Comparison of ENCODE assay signal across 23 cellular contexts in the genomic region with DNA sequence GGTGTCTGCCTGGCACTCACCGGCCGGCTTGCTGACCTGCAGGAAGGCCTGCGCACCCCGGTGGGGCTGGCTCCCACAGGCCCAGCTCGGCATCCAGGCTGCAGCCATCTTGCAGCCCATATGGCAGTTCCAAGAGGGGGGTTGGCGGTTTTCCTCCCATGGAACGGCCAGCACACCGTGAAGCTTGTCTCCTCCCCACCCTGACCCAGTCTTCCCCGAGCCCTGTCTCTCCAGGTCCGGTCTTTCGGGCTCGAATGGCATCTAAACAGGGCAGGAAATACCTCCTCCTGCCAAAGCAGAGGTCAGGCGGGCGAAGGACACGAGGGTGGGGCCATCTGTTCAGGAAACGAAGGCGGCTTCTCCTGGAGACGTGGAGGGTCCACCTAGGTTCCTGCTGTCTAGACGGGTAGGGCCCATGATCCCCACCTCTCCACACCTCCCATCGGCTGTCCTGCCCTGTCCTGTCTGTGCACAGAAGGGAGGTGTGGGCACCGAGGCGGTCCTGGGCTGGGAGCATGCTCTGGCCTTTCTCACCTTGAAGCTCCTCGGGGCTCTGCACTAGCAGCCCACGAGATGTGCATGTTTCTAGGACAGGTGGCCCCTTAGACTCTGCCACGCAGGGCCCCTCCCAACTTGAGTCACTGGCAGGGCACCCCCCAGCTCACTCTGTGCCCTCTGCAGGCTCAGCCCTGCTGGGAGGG.
DNase-seq lines count a peak whose midpoint lies in the region; ATAC-seq and TF ChIP-seq lines count a peak whose summit lies in the region.
"Had no signal": no experiment of that assay in that cellular context is flagged by ENCODE, and none has a peak within 500 bp of the region (broad histone marks: within the 10 kb centered on the region; RNA-seq: fewer than 3 reads in every experiment).

No MANE protein-coding gene starts in this region.

- no peak for DNase-seq in activated T-cell treated with anti-CD3 and anti-CD28 coated beads, Interleukin-2, amount 50 U/mL, for 24 hours
- DNase-seq in activated T-cell treated with anti-CD3 and anti-CD28 coated beads, Interleukin-2, amount 50 U/mL, for 48 hours = no peak
- DNase-seq in H9 (peak; percentile 31), coronary artery (ENCODE audit: low spot score) (peak; percentile 66), MM.1S (no peak), CD14-positive monocyte (ENCODE audit: low spot score) (no peak)
- DNase-seq: activated CD4-positive, alpha-beta T cell treated with anti-CD3 and anti-CD28 coated beads for 1 hour; activated effector memory CD4-positive, alpha-beta T cell treated with anti-CD3 and anti-CD28 coated beads, Interleukin-2, amount 50 U/mL, for 16 hours; BE2C; brain microvascular endothelial cell; Calu3; colonic mucosa; HCEC 1CT; kidney; NCI-H146; NCI-H510A; T-cell had no signal

- H3K9me2 ChIP-seq in MM.1S (replicated peaks; ENCODE audit: insufficient read depth, low read length) = no peaks in the 10 kb centered on the region

- H3K56ac ChIP-seq in H9 (ENCODE audit: insufficient read length, low read depth, low read length) = no peak overlapping the region

- H3K9ac ChIP-seq in H9 (ENCODE audit: extremely low read depth, insufficient read length, low read length) (no peak overlapping the region), MM.1S (ENCODE audit: low read length) (no peak overlapping the region)

- H3T11ph ChIP-seq in H9 (ENCODE audit: low read length) = no peak overlapping the region

- H3K27me3 ChIP-seq in H9 (ENCODE audit: insufficient read depth, low read length) (no peaks in the 10 kb centered on the region), MM.1S (replicated peaks; ENCODE audit: insufficient read depth, low read length) (no peaks in the 10 kb centered on the region)
- H3K27me3 ChIP-seq: adrenal gland, BE2C, brain microvascular endothelial cell, colonic mucosa, tibial nerve had no signal

- H3K23ac ChIP-seq in H9 (ENCODE audit: insufficient read length, low read depth, low read length) = no peak overlapping the region

- H2AFZ ChIP-seq in H9 (ENCODE audit: low read length) (no peak overlapping the region), MM.1S (ENCODE audit: low read length) (no peak overlapping the region)

- H3K27me3 Mint-ChIP-seq in activated T-cell treated with anti-CD3 and anti-CD28 coated beads, Interleukin-2, amount 50 U/mL, for 24 hours = no peaks in the 10 kb centered on the region
- peaks cover 5% of the 10 kb centered on the region for H3K27me3 Mint-ChIP-seq in H9 (ENCODE audit: low read depth)
- no peaks in the 10 kb centered on the region for H3K27me3 Mint-ChIP-seq in stimulated activated memory B cell treated with anti-CD40 and anti-IgM and Interleukin-4, amounts not matched to agents 10 μg/mL and 1 μg/mL and 100 μg/mL, for 72 hours
- H3K27me3 Mint-ChIP-seq in CD14-positive monocyte (ENCODE audit: low read depth in 3 of 3) = peaks cover 5 to 12% (median 6%) of the 10 kb centered on the region in 3 donors
- H3K27me3 Mint-ChIP-seq: stimulated activated naive CD8-positive, alpha-beta T cell treated with anti-CD3 and anti-CD28 coated beads, Interleukin-15, Interleukin-2, amounts not matched to agents 100 ng/mL and 50 ng/mL, for 24 hours; T-cell had no signal

- H2BK5ac ChIP-seq in H9 (ENCODE audit: insufficient read length, low read length) = no peak overlapping the region

- H4K5ac ChIP-seq in H9 (ENCODE audit: insufficient read length, low read depth, low read length) = no peak overlapping the region

- TF ChIP-seq CTCF in H9 (conservative IDR thresholded peaks at IDR 0.05) (no peak), coronary artery (IDR thresholded peaks at IDR 0.05) (no peak), MM.1S (IDR thresholded peaks at IDR 0.05; ENCODE audit: low read length) (no peak), CD14-positive monocyte (IDR thresholded peaks at IDR 0.05) (no peak)

- peak; percentile 3 for ATAC-seq in stimulated activated memory B cell treated with anti-CD40 and anti-IgM and Interleukin-4, amounts not matched to agents 10 μg/mL and 1 μg/mL and 100 μg/mL, for 72 hours
- no peak for ATAC-seq in HG03432 (IDR thresholded peaks at IDR 0.05; ENCODE audit: unreplicated experiment)

- H3K27ac ChIP-seq in H9 (ENCODE audit: insufficient read length, low read depth, low read length) = no peak overlapping the region
- no peak overlapping the region for H3K27ac ChIP-seq in coronary artery
- H3K27ac ChIP-seq in MM.1S (ENCODE audit: low read length) = no peak overlapping the region
- H3K27ac ChIP-seq: adrenal gland, brain microvascular endothelial cell, colonic mucosa, tibial nerve had no signal

- no peak overlapping the region for H3K4me2 ChIP-seq in H9 (ENCODE audit: insufficient read depth, insufficient read length, low read length)
- H3K4me2 ChIP-seq in MM.1S (ENCODE audit: low read depth, low read length) = no peak overlapping the region
- H3K4me2 ChIP-seq: smooth muscle cell had no signal

- H3K14ac ChIP-seq in H9 (ENCODE audit: insufficient read depth, low read length) = no peak overlapping the region; the same call in 1 of the 2 replicates

- H3K79me2 ChIP-seq in H9 (ENCODE audit: insufficient read depth, low read length) = no peaks in the 10 kb centered on the region
- H3K79me2 ChIP-seq in MM.1S (ENCODE audit: low read length) = peaks cover 5% of the 10 kb centered on the region; the same call in 1 of the 2 replicates

- peaks cover 6% of the 10 kb centered on the region for H3K4me1 Mint-ChIP-seq in activated T-cell treated with anti-CD3 and anti-CD28 coated beads, Interleukin-2, amount 50 U/mL, for 24 hours (ENCODE audit: low read depth)
- H3K4me1 Mint-ChIP-seq in H9 (peaks cover 2 to 8% of the 10 kb centered on the region in 2 experiments; a peak in 2 of 4 replicates), CD14-positive monocyte (peaks cover 13% of the 10 kb centered on the region)
- peaks cover 18% of the 10 kb centered on the region for H3K4me1 Mint-ChIP-seq in stimulated activated memory B cell treated with anti-CD40 and anti-IgM and Interleukin-4, amounts not matched to agents 10 μg/mL and 1 μg/mL and 100 μg/mL, for 72 hours

- H4K91ac ChIP-seq in H9 (ENCODE audit: insufficient read length, low read depth, low read length) = no peak overlapping the region

- H3F3A ChIP-seq in MM.1S (ENCODE audit: insufficient read depth, low read length) = no peaks in the 10 kb centered on the region

- H3K18ac ChIP-seq in H9 (ENCODE audit: insufficient read length, low read depth, low read length) = no peak overlapping the region

- no peak overlapping the region for H2AK5ac ChIP-seq in H9 (ENCODE audit: insufficient read length, low read length)

- H3K4me3 ChIP-seq in coronary artery (no peak overlapping the region), MM.1S (ENCODE audit: low read length) (no peak overlapping the region)
- H3K4me3 ChIP-seq: adrenal gland, colonic mucosa, smooth muscle cell, tibial nerve had no signal

- H3K4me3 Mint-ChIP-seq in activated T-cell treated with anti-CD3 and anti-CD28 coated beads, Interleukin-2, amount 50 U/mL, for 24 hours = no peak overlapping the region
- H3K4me3 Mint-ChIP-seq in H9 (no peak overlapping the region), CD14-positive monocyte (no peak overlapping the region)
- H3K4me3 Mint-ChIP-seq in stimulated activated memory B cell treated with anti-CD40 and anti-IgM and Interleukin-4, amounts not matched to agents 10 μg/mL and 1 μg/mL and 100 μg/mL, for 72 hours = no peak overlapping the region
- H3K4me3 Mint-ChIP-seq: stimulated activated naive CD8-positive, alpha-beta T cell treated with anti-CD3 and anti-CD28 coated beads, Interleukin-15, Interleukin-2, amounts not matched to agents 100 ng/mL and 50 ng/mL, for 24 hours; T-cell had no signal

- intact Hi-C loops in CD14-positive monocyte (cut with micrococcal nuclease) = no loop called here

- no peaks in the 10 kb centered on the region for H4K20me1 ChIP-seq in H9 (ENCODE audit: control insufficient read depth, insufficient read depth, insufficient read length)
- H4K20me1 ChIP-seq in MM.1S (ENCODE audit: insufficient read depth, low read length) = no peaks in the 10 kb centered on the region

- no peak overlapping the region for H2BK15ac ChIP-seq in H9 (ENCODE audit: low read depth, low read length)

- no peaks in the 10 kb centered on the region for H3K23me2 ChIP-seq in H9 (ENCODE audit: insufficient read length, low read depth, low read length, poor library complexity, severe bottlenecking)

- H3K4ac ChIP-seq in H9 (ENCODE audit: low read depth, low read length) = no peak overlapping the region

- no peak overlapping the region for H2BK120ac ChIP-seq in H9 (ENCODE audit: low read depth, low read length, poor library complexity, severe bottlenecking)

- no CpG with 5 or more reads among the region's 25 CpGs for WGBS in H9 (ENCODE audit: extremely low coverage, insufficient read length, low lambda C conversion rate)

- H3K4me1 ChIP-seq in H9 (ENCODE audit: insufficient read depth, low read length) = no peaks in the 10 kb centered on the region
- H3K4me1 ChIP-seq in MM.1S (ENCODE audit: low read length) = no peaks in the 10 kb centered on the region
- H3K4me1 ChIP-seq: BE2C, colonic mucosa had no signal

- H3K9me3 Mint-ChIP-seq in activated T-cell treated with anti-CD3 and anti-CD28 coated beads, Interleukin-2, amount 50 U/mL, for 24 hours = peaks cover 12% of the 10 kb centered on the region
- H3K9me3 Mint-ChIP-seq in H9 (peaks cover 14 to 15% of the 10 kb centered on the region in 2 experiments), CD14-positive monocyte (peaks cover 6 to 23% (median 14%) of the 10 kb centered on the region in 7 donors)
- peaks cover 15% of the 10 kb centered on the region for H3K9me3 Mint-ChIP-seq in stimulated activated memory B cell treated with anti-CD40 and anti-IgM and Interleukin-4, amounts not matched to agents 10 μg/mL and 1 μg/mL and 100 μg/mL, for 72 hours
- H3K9me3 Mint-ChIP-seq: stimulated activated naive CD8-positive, alpha-beta T cell treated with anti-CD3 and anti-CD28 coated beads, Interleukin-15, Interleukin-2, amounts not matched to agents 100 ng/mL and 50 ng/mL, for 24 hours had no signal

- H2BK20ac ChIP-seq in H9 (ENCODE audit: low read depth, low read length, poor library complexity, severe bottlenecking) = no peak overlapping the region

- H3K79me1 ChIP-seq in H9 (ENCODE audit: insufficient read depth, low read depth, low read length, poor library complexity, severe bottlenecking) = no peaks in the 10 kb centered on the region

- peaks cover 8% of the 10 kb centered on the region for H3K36me3 ChIP-seq in MM.1S (replicated peaks; ENCODE audit: insufficient read depth, low read length)

- no peak overlapping the region for H2BK12ac ChIP-seq in H9 (ENCODE audit: insufficient read length, low read depth, low read length)

- no peak overlapping the region for H4K8ac ChIP-seq in H9 (replicated peaks; ENCODE audit: insufficient read length, low read depth, low read length)

- H3K9me3 ChIP-seq in H9 (ENCODE audit: control insufficient read depth, low read depth, low read length) = no peaks in the 10 kb centered on the region
- no peaks in the 10 kb centered on the region for H3K9me3 ChIP-seq in MM.1S (replicated peaks; ENCODE audit: insufficient read depth, low read length)
- H3K9me3 ChIP-seq: adrenal gland, BE2C, colonic mucosa had no signal

- H3K36me3 Mint-ChIP-seq in activated T-cell treated with anti-CD3 and anti-CD28 coated beads, Interleukin-2, amount 50 U/mL, for 24 hours (ENCODE audit: low read depth) = peaks cover 34% of the 10 kb centered on the region
- peaks cover 20 to 35% (median 33%) of the 10 kb centered on the region in 3 experiments for H3K36me3 Mint-ChIP-seq in H9 (ENCODE audit: insufficient read depth in 1 of 3, low read depth in 3 of 3)
- H3K36me3 Mint-ChIP-seq in stimulated activated memory B cell treated with anti-CD40 and anti-IgM and Interleukin-4, amounts not matched to agents 10 μg/mL and 1 μg/mL and 100 μg/mL, for 72 hours = peaks cover 41% of the 10 kb centered on the region
- peaks cover 21 to 30% of the 10 kb centered on the region in 2 donors for H3K36me3 Mint-ChIP-seq in CD14-positive monocyte

- peak overlapping the region; percentile 52 for H3K27ac Mint-ChIP-seq in activated T-cell treated with anti-CD3 and anti-CD28 coated beads, Interleukin-2, amount 50 U/mL, for 24 hours
- H3K27ac Mint-ChIP-seq in H9 (no peak overlapping the region), CD14-positive monocyte (no peak overlapping the region)
- no peak overlapping the region for H3K27ac Mint-ChIP-seq in stimulated activated memory B cell treated with anti-CD40 and anti-IgM and Interleukin-4, amounts not matched to agents 10 μg/mL and 1 μg/mL and 100 μg/mL, for 72 hours
- H3K27ac Mint-ChIP-seq: stimulated activated naive CD8-positive, alpha-beta T cell treated with anti-CD3 and anti-CD28 coated beads, Interleukin-15, Interleukin-2, amounts not matched to agents 100 ng/mL and 50 ng/mL, for 24 hours; T-cell had no signal

Comparison
In these comparisons a context has a peak if more than half of its experiments do, and no peak if none do; other contexts are left out.
1. DNase-seq: peak in H9 (single experiment) and coronary artery (single experiment); none in activated T-cell treated with anti-CD3 and anti-CD28 coated beads, Interleukin-2, amount 50 U/mL, for 24 hours (single experiment), activated T-cell treated with anti-CD3 and anti-CD28 coated beads, Interleukin-2, amount 50 U/mL, for 48 hours (0 of 2), MM.1S (single experiment) and CD14-positive monocyte (single experiment).